Comparison of ENCODE assay signal across 14 cellular contexts in genomic region chr19:13282486-13283065, GRCh38.
DNase-seq lines count a peak whose midpoint lies in the region; ATAC-seq, FAIRE-seq and TF ChIP-seq lines count a peak whose summit lies in the region.
"Had no signal": no experiment of that assay in that cellular context is flagged by ENCODE, and none has a peak within 500 bp of the region (broad histone marks: within the 10 kb centered on the region; RNA-seq: fewer than 3 reads in every experiment).

No MANE protein-coding gene starts in this region.

- H3K27me3 ChIP-seq in BLaER1, result no peaks in the 10 kb centered on the region
- H3K27me3 ChIP-seq in pancreas, result no peaks in the 10 kb centered on the region

- ATAC-seq in stimulated activated naive B cell treated with anti-CD40 and anti-IgM and Interleukin-4, amounts not matched to agents 10 μg/mL and 1 μg/mL and 100 μg/mL, for 72 hours (replicated peaks), result no peak
- no peak for ATAC-seq in pancreas

- H3K4me1 Mint-ChIP-seq in nephron progenitor cell, result peaks cover 11% of the 10 kb centered on the region
- H3K4me1 Mint-ChIP-seq in stimulated activated naive B cell treated with anti-CD40 and anti-IgM and Interleukin-4, amounts not matched to agents 10 μg/mL and 1 μg/mL and 100 μg/mL, for 72 hours, result peaks cover 7 to 19% of the 10 kb centered on the region in 2 donors

- H3K36me3 Mint-ChIP-seq in nephron progenitor cell (ENCODE audit: low read depth), result no peaks in the 10 kb centered on the region
- no peaks in the 10 kb centered on the region for H3K36me3 Mint-ChIP-seq in stimulated activated naive B cell treated with anti-CD40 and anti-IgM and Interleukin-4, amounts not matched to agents 10 μg/mL and 1 μg/mL and 100 μg/mL, for 72 hours
- H3K36me3 Mint-ChIP-seq: CD4-positive, CD25-positive, alpha-beta regulatory T cell had no signal

- H3K4me2 ChIP-seq in BLaER1, result peak overlapping the region; percentile 91

- no peaks in the 10 kb centered on the region for H4K20me1 ChIP-seq in BLaER1

- H3K27ac Mint-ChIP-seq in nephron progenitor cell, result peak overlapping the region; percentile 8
- no peak overlapping the region for H3K27ac Mint-ChIP-seq in stimulated activated naive B cell treated with anti-CD40 and anti-IgM and Interleukin-4, amounts not matched to agents 10 μg/mL and 1 μg/mL and 100 μg/mL, for 72 hours
- H3K27ac Mint-ChIP-seq: CD4-positive, CD25-positive, alpha-beta regulatory T cell had no signal

- no peak overlapping the region; the same call in 1 of the 2 replicates for H3K9ac ChIP-seq in BLaER1

- H3K9me3 ChIP-seq in BLaER1 (no peaks in the 10 kb centered on the region), pancreas (no peaks in the 10 kb centered on the region)

- DNase-seq in nephron progenitor cell, result no peak
- no peak for DNase-seq in SHP77 (lab: John Stamatoyannopoulos, UW)
- no peak for DNase-seq in stimulated activated naive B cell treated with anti-CD40 and anti-IgM and Interleukin-4, amounts not matched to agents 10 μg/mL and 1 μg/mL and 100 μg/mL, for 72 hours
- DNase-seq in pancreas, result no peak
- DNase-seq: CD4-positive, CD25-positive, alpha-beta regulatory T cell; DMS53; GF-D8; GOT3; H9 had no signal

- peaks cover 2% of the 10 kb centered on the region for H3K27me3 Mint-ChIP-seq in nephron progenitor cell (ENCODE audit: low read depth, poor library complexity)
- peaks cover 33 to 36% of the 10 kb centered on the region in 2 donors for H3K27me3 Mint-ChIP-seq in stimulated activated naive B cell treated with anti-CD40 and anti-IgM and Interleukin-4, amounts not matched to agents 10 μg/mL and 1 μg/mL and 100 μg/mL, for 72 hours

- no peak for FAIRE-seq in pancreas (lab: Jason Lieb, UNC)
- FAIRE-seq: A204.1, GM19239 had no signal

- H3K9me3 Mint-ChIP-seq in nephron progenitor cell, result no peaks in the 10 kb centered on the region
- H3K9me3 Mint-ChIP-seq in stimulated activated naive B cell treated with anti-CD40 and anti-IgM and Interleukin-4, amounts not matched to agents 10 μg/mL and 1 μg/mL and 100 μg/mL, for 72 hours, result peaks cover 0 to 2% of the 10 kb centered on the region in 2 donors
- H3K9me3 Mint-ChIP-seq: H9 had no signal

- H3K4me1 ChIP-seq in BLaER1, result peaks cover 31% of the 10 kb centered on the region
- H3K4me1 ChIP-seq in pancreas, result no peaks in the 10 kb centered on the region

- WGBS in pancreas, 2 donors, result 47 to 56% methylated on average over 8 of the region's 8 CpGs

- TF ChIP-seq CTCF in nephron progenitor cell (IDR thresholded peaks at IDR 0.05) (no peak), pancreas (IDR thresholded peaks at IDR 0.05) (no peak)

- no peak overlapping the region for H3K4me3 Mint-ChIP-seq in nephron progenitor cell
- no peak overlapping the region for H3K4me3 Mint-ChIP-seq in stimulated activated naive B cell treated with anti-CD40 and anti-IgM and Interleukin-4, amounts not matched to agents 10 μg/mL and 1 μg/mL and 100 μg/mL, for 72 hours
- H3K4me3 Mint-ChIP-seq: CD4-positive, CD25-positive, alpha-beta regulatory T cell; H9 had no signal

- H3K27ac ChIP-seq in BLaER1, result peak overlapping the region; percentile 62; the same call in 1 of the 2 replicates
- H3K27ac ChIP-seq in angular gyrus (ENCODE audit: low read depth, low read length), result peak overlapping the region; percentile 85
- peak overlapping the region; percentile 77 for H3K27ac ChIP-seq in temporal lobe (ENCODE audit: low read depth, low read length)
- H3K27ac ChIP-seq in pancreas, result no peak overlapping the region

- H3K36me3 ChIP-seq in BLaER1 (no peaks in the 10 kb centered on the region), pancreas (no peaks in the 10 kb centered on the region)

- H3K4me3 ChIP-seq in BLaER1 (peak overlapping the region; percentile 55; the same call in 1 of the 2 replicates), pancreas (no peak overlapping the region)

- intact Hi-C loops in pancreas (cut with DNase I), result loop anchor here in 1 of 3 donors (10.0 kb wide), 1 partner anchor 142 kb away; no protein-coding TSS in a partner anchor

Comparison
In these comparisons a context has a peak if more than half of its experiments do, and no peak if none do; other contexts are left out.
1. H3K27ac ChIP-seq: peak in BLaER1 (single experiment), angular gyrus (single experiment) and temporal lobe (single experiment); none in pancreas (0 of 4).